In the genomic region with DNA sequence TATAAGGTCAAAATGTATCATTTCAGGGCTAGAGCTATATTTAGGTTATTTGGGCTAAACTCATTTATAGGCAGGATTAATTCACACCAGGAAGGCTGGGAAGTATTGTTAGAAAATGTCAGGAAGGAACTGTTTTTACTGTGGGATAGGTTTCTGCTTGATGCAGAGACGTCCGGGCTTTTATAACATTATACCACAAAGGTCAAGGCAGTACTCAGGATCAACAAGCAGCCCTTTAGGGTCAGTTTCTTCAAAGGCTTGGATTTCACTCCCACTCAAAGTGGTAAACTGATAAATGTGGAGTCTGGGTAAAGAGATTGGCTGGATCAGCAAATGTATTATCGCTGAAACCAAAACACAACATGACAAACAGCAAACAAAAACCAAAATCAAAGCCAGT, we compare ENCODE assay signal across 20 cellular contexts.
DNase-seq lines count a peak whose midpoint lies in the region; ATAC-seq, FAIRE-seq and TF ChIP-seq lines count a peak whose summit lies in the region.
"Had no signal": no experiment of that assay in that cellular context is flagged by ENCODE, and none has a peak within 500 bp of the region (broad histone marks: within the 10 kb centered on the region; RNA-seq: fewer than 3 reads in every experiment).

No MANE protein-coding gene starts in this region.

- no peak overlapping the region for H2AFZ ChIP-seq in smooth muscle cell (ENCODE audit: low read depth)

- no peaks in the 10 kb centered on the region for H3F3A ChIP-seq in smooth muscle cell (ENCODE audit: low read depth)

- peaks cover 5% of the 10 kb centered on the region for H3K4me1 ChIP-seq in smooth muscle cell (ENCODE audit: low read depth)
- H3K4me1 ChIP-seq in stomach = no peaks in the 10 kb centered on the region
- no peaks in the 10 kb centered on the region for H3K4me1 ChIP-seq in right atrium auricular region
- H3K4me1 ChIP-seq: BE2C had no signal

- H3K9me3 Mint-ChIP-seq in nephron (peaks cover 14% of the 10 kb centered on the region), T-cell (peaks cover 0 to 7% (median 6%) of the 10 kb centered on the region in 3 donors)

- no peaks in the 10 kb centered on the region for H4K20me1 ChIP-seq in smooth muscle cell (ENCODE audit: low read depth)

- no peaks in the 10 kb centered on the region for H3K36me3 ChIP-seq in smooth muscle cell (ENCODE audit: low read depth)
- H3K36me3 ChIP-seq in stomach = no peaks in the 10 kb centered on the region
- H3K36me3 ChIP-seq in right atrium auricular region = no peaks in the 10 kb centered on the region
- H3K36me3 ChIP-seq: BE2C had no signal

- H3K36me3 Mint-ChIP-seq in nephron (ENCODE audit: low read depth) = no peaks in the 10 kb centered on the region
- no peaks in the 10 kb centered on the region for H3K36me3 Mint-ChIP-seq in T-cell
- H3K36me3 Mint-ChIP-seq: CD4-positive, CD25-positive, alpha-beta regulatory T cell; CD8-positive, alpha-beta memory T cell had no signal

- H3K27me3 Mint-ChIP-seq in nephron (ENCODE audit: low read depth) (no peaks in the 10 kb centered on the region), T-cell (peaks cover 0 to 2% of the 10 kb centered on the region in 2 donors)
- H3K27me3 Mint-ChIP-seq: CD4-positive, CD25-positive, alpha-beta regulatory T cell; CD8-positive, alpha-beta memory T cell had no signal

- CTCF ChIA-PET in T-cell (lab: Charles Lee) = interaction anchor here in 1 of 2 donors (0.6 kb wide), 1 partner anchor 13 kb away, joined by 3 read pairs; no protein-coding TSS in a partner anchor

- intact Hi-C loops in stomach (cut with DNase I; ENCODE audit: low total_unique reads) = no loop called here

- 36% methylated on average over 3 of the region's 3 CpGs for WGBS in smooth muscle cell (ENCODE audit: low lambda C conversion rate)
- WGBS in stomach, 5 donors = 22 to 27% (median 23%) methylated on average over 3 of the region's 3 CpGs

- no peak for TF ChIP-seq POLR2A in stomach (IDR thresholded peaks at IDR 0.05)

- H3K4me3 ChIP-seq in smooth muscle cell (no peak overlapping the region), stomach (no peak overlapping the region), right atrium auricular region (no peak overlapping the region)
- H3K4me3 ChIP-seq: GM12878 had no signal

- no peak for ATAC-seq in T-cell (replicated peaks in 1 of 4)
- ATAC-seq: GM12878 had no signal

- peak overlapping the region; percentile 11 for H3K4me2 ChIP-seq in smooth muscle cell

- H3K27ac Mint-ChIP-seq in nephron (peak overlapping the region in 2 of 3 experiments; percentile 23 to 53), T-cell (no peak overlapping the region)
- H3K27ac Mint-ChIP-seq: CD4-positive, CD25-positive, alpha-beta regulatory T cell; CD8-positive, alpha-beta memory T cell had no signal

- no peak overlapping the region for H3K4me3 Mint-ChIP-seq in nephron
- H3K4me3 Mint-ChIP-seq in T-cell = no peak overlapping the region
- H3K4me3 Mint-ChIP-seq: CD4-positive, CD25-positive, alpha-beta regulatory T cell; CD8-positive, alpha-beta memory T cell had no signal

- POLR2A ChIA-PET in T-cell (lab: Charles Lee) = no interaction called here

- H3K4me1 Mint-ChIP-seq in nephron (peaks cover 26% of the 10 kb centered on the region), T-cell (no peaks in the 10 kb centered on the region)
- H3K4me1 Mint-ChIP-seq: CD4-positive, CD25-positive, alpha-beta regulatory T cell; CD8-positive, alpha-beta memory T cell had no signal

- H3K27me3 ChIP-seq in smooth muscle cell (ENCODE audit: low read depth) = no peaks in the 10 kb centered on the region
- H3K27me3 ChIP-seq in stomach = no peaks in the 10 kb centered on the region
- H3K27me3 ChIP-seq in right atrium auricular region = no peaks in the 10 kb centered on the region
- H3K27me3 ChIP-seq: BE2C had no signal

- H3K9ac ChIP-seq in smooth muscle cell (ENCODE audit: low read depth) = no peak overlapping the region

- no peaks in the 10 kb centered on the region for H3K79me2 ChIP-seq in smooth muscle cell (ENCODE audit: low read depth)

- TF ChIP-seq CTCF in nephron (IDR thresholded peaks at IDR 0.05; ENCODE audit: unreplicated experiment in 3 of 3) (no peak), smooth muscle cell (IDR thresholded peaks at IDR 0.05; ENCODE audit: borderline replicate concordance, insufficient read depth, poor library complexity, severe bottlenecking) (no peak), stomach (IDR thresholded peaks at IDR 0.05) (no peak), right atrium auricular region (IDR thresholded peaks at IDR 0.05) (no peak)

- no peak overlapping the region for H3K27ac ChIP-seq in smooth muscle cell (ENCODE audit: low read depth)
- H3K27ac ChIP-seq in stomach = no peak overlapping the region
- no peak overlapping the region for H3K27ac ChIP-seq in right atrium auricular region

- H3K9me3 ChIP-seq in smooth muscle cell (replicated peaks; ENCODE audit: low read depth) = no peaks in the 10 kb centered on the region
- peaks cover 0 to 23% (median 0%) of the 10 kb centered on the region in 4 donors for H3K9me3 ChIP-seq in stomach
- peaks cover 0 to 8% of the 10 kb centered on the region in 2 donors for H3K9me3 ChIP-seq in right atrium auricular region
- H3K9me3 ChIP-seq: BE2C had no signal

- FAIRE-seq in endometrium (lab: Jason Lieb, UNC) = peak; percentile 87
- FAIRE-seq: A204.1, GM12878 had no signal

- no peak for DNase-seq in smooth muscle cell (lab: John Stamatoyannopoulos, UW; ENCODE audit: unreplicated experiment)
- no peak for DNase-seq in stomach
- DNase-seq in T-cell = no peak
- DNase-seq in right atrium auricular region (ENCODE audit: low spot score) = no peak
- DNase-seq: ACHN; BE2C; C1 segment of cervical spinal cord; CD4-positive, CD25-positive, alpha-beta regulatory T cell; CD8-positive, alpha-beta memory T cell; COR-L47; DMS 273 treated with DMSO at 0.1 percent for 48 hours; DMS53; DND-41; EL; GOT3; H7 had no signal

- no peak for TF ChIP-seq EP300 in stomach (IDR thresholded peaks at IDR 0.05)

Comparison
In these comparisons a context has a peak if more than half of its experiments do, and no peak if none do; other contexts are left out.
1. H3K27ac Mint-ChIP-seq: peak in nephron (2 of 3); none in T-cell (0 of 2).